ENCODE assay signal across 20 cellular contexts in the genomic region with DNA sequence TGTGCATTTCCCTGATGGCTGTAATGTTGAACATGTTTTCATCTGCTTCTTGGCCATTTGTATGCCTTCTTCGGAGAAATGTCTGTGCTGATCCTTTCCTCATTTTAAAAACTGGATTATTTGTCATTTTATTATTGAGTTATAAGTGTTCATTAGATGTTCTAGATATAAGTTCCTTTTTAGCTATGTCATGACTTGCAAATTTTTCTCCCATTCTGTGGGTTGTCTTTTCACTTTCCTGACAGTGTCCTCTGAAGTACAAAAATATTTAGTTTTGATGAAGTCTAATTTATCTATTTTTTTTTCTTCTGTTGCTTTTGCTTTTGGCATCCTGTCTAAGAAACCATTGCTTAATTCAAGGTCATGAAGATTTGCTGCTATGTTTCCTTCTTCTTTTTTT. TPM values are rescaled to one million over a fixed set of nuclear protein-coding genes. Genes with fewer than 3 reads are reported as not detected.
DNase-seq lines count a peak whose midpoint lies in the region; ATAC-seq, FAIRE-seq and TF ChIP-seq lines count a peak whose summit lies in the region.
"Had no signal": no experiment of that assay in that cellular context is flagged by ENCODE, and none has a peak within 500 bp of the region (broad histone marks: within the 10 kb centered on the region; RNA-seq: fewer than 3 reads in every experiment).

No MANE protein-coding gene starts in this region.

- TF ChIP-seq RAD21 in HepG2 (CRISPR knock-in tag; IDR thresholded peaks at IDR 0.05) (no peak), K562 (CRISPR knock-in tag; conservative IDR thresholded peaks at IDR 0.05 in 1 of 2, IDR thresholded peaks at IDR 0.05 in 1 of 2) (no peak)

- no peak for TF ChIP-seq EP300 in HepG2 (IDR thresholded peaks at IDR 0.05; ENCODE audit: low read depth in 2 of 2, low read length in 2 of 2)
- TF ChIP-seq EP300 in HepG2 (CRISPR knock-in tag; IDR thresholded peaks at IDR 0.05; ENCODE audit: borderline replicate concordance) = no peak
- TF ChIP-seq EP300 in K562 (IDR thresholded peaks at IDR 0.05; ENCODE audit: low read length) = no peak

- H3K79me2 ChIP-seq in HepG2 (ENCODE audit: insufficient read depth, low read length) (no peaks in the 10 kb centered on the region), K562 (ENCODE audit: control insufficient read depth, insufficient read depth, low read length) (no peaks in the 10 kb centered on the region)

- TF ChIP-seq CTCF in HepG2 (CRISPR knock-in tag; IDR thresholded peaks at IDR 0.05) (no peak), right lobe of liver (IDR thresholded peaks at IDR 0.05) (no peak), HL-60 (IDR thresholded peaks at IDR 0.05; ENCODE audit: insufficient read depth, low read length) (no peak), K562 (IDR thresholded peaks at IDR 0.05 in 2 of 3, conservative IDR thresholded peaks at IDR 0.05 in 1 of 3; ENCODE audit: insufficient read depth in 2 of 3, low read depth in 1 of 3, low read length in 3 of 3) (no peak)

- DNase-seq in HepG2 (ENCODE audit: low spot score) (no peak), right lobe of liver (no peak), HL-60 (ENCODE audit: low read depth in 1 of 2, low spot score in 1 of 2) (no peak), K562 (ENCODE audit: extremely low read depth in 1 of 4, low spot score in 3 of 4) (no peak), substantia nigra (lab: John Stamatoyannopoulos, UW) (no peak), anterior cingulate cortex (lab: John Stamatoyannopoulos, UW) (no peak)
- DNase-seq: ACHN; CD4-positive, CD25-positive, alpha-beta regulatory T cell; CD8-positive, alpha-beta memory T cell; COR-L47; DMS 273 treated with DMSO at 0.1 percent for 48 hours; DMS53; DND-41; EL; GM23248; KG1 had no signal

- in situ Hi-C loops in HepG2 (cut with HindIII; ENCODE audit: extremely low pct_ligation_motif_present, low pct_unique_long_range_greater_than_20kb) = no loop called here
- in situ Hi-C loops in K562 (cut with MboI) = no loop called here

- WGBS in HepG2 (ENCODE audit: low lambda C conversion rate) = 4% methylated on average over 1 of the region's 1 CpG
- WGBS in right lobe of liver (ENCODE audit: insufficient coverage, low coverage, low lambda C conversion rate, missing lambda C conversion rate) = 91% methylated on average over 1 of the region's 1 CpG
- WGBS in K562 (ENCODE audit: insufficient coverage, low coverage, missing lambda C conversion rate) = 7% methylated on average over 1 of the region's 1 CpG

- ATAC-seq in HepG2 = no peak
- ATAC-seq in right lobe of liver = no peak
- no peak for ATAC-seq in K562
- no peak for ATAC-seq in esophagus mucosa

- H3K9ac ChIP-seq in HepG2 (ENCODE audit: insufficient read depth, low read depth, low read length) (no peak overlapping the region), K562 (ENCODE audit: insufficient read depth in 1 of 2, low read depth in 2 of 2, low read length in 2 of 2) (no peak overlapping the region)
- H3K9ac ChIP-seq: BLaER1 treated with 17β-estradiol and CSF1 and Interleukin-3, amounts not matched to agents 10 nM and 100 nM; GM23248 had no signal

- H2AFZ ChIP-seq in HepG2 (ENCODE audit: low read length) (no peak overlapping the region), K562 (ENCODE audit: low read depth, low read length) (no peak overlapping the region)
- H2AFZ ChIP-seq: GM23248 had no signal

- no peak for FAIRE-seq in HepG2 (lab: Jason Lieb, UNC)
- FAIRE-seq in K562 (lab: Jason Lieb, UNC) = no peak
- FAIRE-seq: GM12891 had no signal

- intact Hi-C loops in HepG2 (cut with micrococcal nuclease; ENCODE audit: unreplicated experiment) = no loop called here
- intact Hi-C loops in right lobe of liver (cut with DNase I) = no loop called here
- intact Hi-C loops in K562 (cut with micrococcal nuclease) = no loop called here

- no peaks in the 10 kb centered on the region for H4K20me1 ChIP-seq in HepG2 (ENCODE audit: insufficient read depth, low read length)
- H4K20me1 ChIP-seq in K562 (replicated peaks; ENCODE audit: control insufficient read depth, insufficient read depth, low read length) = no peaks in the 10 kb centered on the region; the same call in 1 of the 2 replicates

- H3K4me2 ChIP-seq in HepG2 (ENCODE audit: low read depth, low read length) = no peak overlapping the region
- H3K4me2 ChIP-seq in K562 (ENCODE audit: insufficient read depth, low read length) = no peak overlapping the region

- no peaks in the 10 kb centered on the region for H3K36me3 ChIP-seq in HepG2 (replicated peaks in 1 of 2; ENCODE audit: control insufficient read depth in 1 of 2, insufficient read depth in 2 of 2, low read length in 2 of 2)
- H3K36me3 ChIP-seq in right lobe of liver = no peaks in the 10 kb centered on the region
- H3K36me3 ChIP-seq in K562 (ENCODE audit: control insufficient read depth, insufficient read depth, low read length) = no peaks in the 10 kb centered on the region
- H3K36me3 ChIP-seq: BLaER1 treated with 17β-estradiol and CSF1 and Interleukin-3, amounts not matched to agents 10 nM and 100 nM; HAP-1 had no signal

- CTCF ChIA-PET in HepG2 (lab: Yijun Ruan, JAX; ENCODE audit: low intra/inter-chr PET ratio, low total read pairs) = no interaction called here
- CTCF ChIA-PET in K562 (lab: Yijun Ruan, JAX; ENCODE audit: low intra/inter-chr PET ratio) = no interaction called here

- POLR2A ChIA-PET in HepG2 (lab: Yijun Ruan, JAX) = no interaction called here
- POLR2A ChIA-PET in K562 (lab: Yijun Ruan, JAX) = no interaction called here

- no peaks in the 10 kb centered on the region for H3K9me1 ChIP-seq in K562 (ENCODE audit: control insufficient read depth, insufficient read depth, low read length)

- TF ChIP-seq POLR2A in HepG2 (IDR thresholded peaks at IDR 0.05; ENCODE audit: insufficient read depth in 1 of 2, low read depth in 2 of 2, low read length in 2 of 2) (no peak), right lobe of liver (IDR thresholded peaks at IDR 0.05) (no peak), K562 (conservative IDR thresholded peaks at IDR 0.05) (no peak)

- H3K4me3 ChIP-seq in HepG2 (replicated peaks in 1 of 3; ENCODE audit: insufficient read depth in 1 of 3, low read depth in 2 of 3, low read length in 3 of 3) (no peak overlapping the region), right lobe of liver (no peak overlapping the region), HL-60 (replicated peaks; ENCODE audit: insufficient read depth, low read length) (no peak overlapping the region), K562 (no peak overlapping the region)
- H3K4me3 ChIP-seq: BLaER1 treated with 17β-estradiol and CSF1 and Interleukin-3, amounts not matched to agents 10 nM and 100 nM; GM23248; HAP-1 had no signal

- no TSS peak for BruUV-seq in HepG2 (replicated peaks; lab: Mats Ljungman, UMichigan)
- BruUV-seq in K562 (replicated peaks; lab: Mats Ljungman, UMichigan) = no TSS peak

- peaks cover 8 to 61% of the 10 kb centered on the region in 2 experiments for H3K27me3 ChIP-seq in HepG2 (ENCODE audit: control insufficient read depth in 1 of 2, insufficient read depth in 2 of 2, low read length in 2 of 2)
- no peaks in the 10 kb centered on the region for H3K27me3 ChIP-seq in right lobe of liver
- no peaks in the 10 kb centered on the region for H3K27me3 ChIP-seq in HL-60 (ENCODE audit: insufficient read depth, poor library complexity, severe bottlenecking)
- H3K27me3 ChIP-seq in K562 (ENCODE audit: control insufficient read depth in 2 of 2, insufficient read depth in 2 of 2, low read length in 2 of 2) = peaks cover 29 to 65% of the 10 kb centered on the region in 2 experiments
- H3K27me3 ChIP-seq: BLaER1 treated with 17β-estradiol and CSF1 and Interleukin-3, amounts not matched to agents 10 nM and 100 nM had no signal

- H3K27ac ChIP-seq in HepG2 (ENCODE audit: extremely low read length, insufficient read depth, low read length) (no peak overlapping the region), right lobe of liver (no peak overlapping the region), HL-60 (replicated peaks) (0 out of 2 replicates have a peak overlapping the region, but pooled peaks have one; percentile 19), K562 (ENCODE audit: extremely low read depth, low read depth, low read length) (no peak overlapping the region), substantia nigra (ENCODE audit: low read depth, low read length, poor library complexity, severe bottlenecking) (no peak overlapping the region)
- H3K27ac ChIP-seq: GM23248 had no signal

- H3K9me3 ChIP-seq in HepG2 (ENCODE audit: low read length) = no peaks in the 10 kb centered on the region
- H3K9me3 ChIP-seq in right lobe of liver = no peaks in the 10 kb centered on the region
- no peaks in the 10 kb centered on the region for H3K9me3 ChIP-seq in K562 (replicated peaks; ENCODE audit: control insufficient read depth, insufficient read depth, low read depth, low read length)
- H3K9me3 ChIP-seq: BLaER1 treated with 17β-estradiol and CSF1 and Interleukin-3, amounts not matched to agents 10 nM and 100 nM; HAP-1 had no signal

- no peaks in the 10 kb centered on the region for H3K4me1 ChIP-seq in HepG2 (ENCODE audit: insufficient read depth, low read length)
- no peaks in the 10 kb centered on the region for H3K4me1 ChIP-seq in right lobe of liver
- no peaks in the 10 kb centered on the region for H3K4me1 ChIP-seq in K562 (replicated peaks in 1 of 2; ENCODE audit: control insufficient read depth in 2 of 2, insufficient read depth in 2 of 2, low read length in 2 of 2)
- H3K4me1 ChIP-seq: HAP-1 had no signal

RNA-seq across cellular contexts. Expression of gene NTNG2, which starts 58.2 kb away (rescaled TPM):
- total RNA-seq in HepG2 (2016; rRNA removed; fragmentation: Illumina TruSeq; extraction: Trizol) (0.02 TPM in 1 of 2 replicates, not detected in the other), right lobe of liver (1 to 10 TPM in 1 of 6 experiments, under 1 TPM in 5; 0.12 to 1.6 (median 0.24) TPM), K562 (2014; rRNA removed) (not detected in 2 replicates), K562 (2014; rRNA removed; fragmentation: Illumina TruSeq; extraction: Trizol) (not detected in 2 replicates), K562 (2015; rRNA removed; fragmentation: Illumina TruSeq; extraction: Trizol) (not detected in 2 replicates), K562 (2021) (0.09 and 0.42 TPM in 2 replicates), esophagus mucosa (0.24 TPM)
- not detected in 2 replicates for total RNA-seq in HepG2 (2016; cell fraction: cytosol; rRNA removed; fragmentation: Illumina TruSeq; extraction: Trizol; ENCODE audit: low read depth)
- not detected in 2 replicates for total RNA-seq in HepG2 (2016; cell fraction: insoluble cytoplasmic fraction; rRNA removed; fragmentation: Illumina TruSeq; extraction: Trizol)
- total RNA-seq in HepG2 (2016; cell fraction: membrane; rRNA removed; fragmentation: Illumina TruSeq; extraction: Trizol) = not detected in 2 replicates
- not detected in 2 replicates for total RNA-seq in HepG2 (2016; cell fraction: nucleus; rRNA removed; fragmentation: Illumina TruSeq; extraction: Trizol)
- polyA plus RNA-seq in HepG2 (2011; rRNA removed) (0.36 TPM in 1 of 2 replicates, not detected in the other), K562 (2011; rRNA removed) (0.11 TPM in 1 of 2 replicates, not detected in the other), K562 (2014; fragmentation: Illumina TruSeq; extraction: Trizol) (not detected in 2 replicates), K562 (2014; fragmentation: Nextera tagmentation; extraction: Ambion mirVana) (not detected), K562 (2014; rRNA removed) (0.01 TPM in 1 of 2 replicates, not detected in the other)
- polyA plus RNA-seq in HepG2 (2011; cell fraction: cytosol; rRNA removed) = 0.01 and 0.34 TPM in 2 replicates
- 0.96 and 1.5 TPM in 2 replicates for polyA plus RNA-seq in HepG2 (2011; cell fraction: nucleus; rRNA removed)
- not detected in 2 replicates for polyA plus RNA-seq in HepG2 (2012)
- polyA plus RNA-seq in HepG2 (2016; cell fraction: cytosol; fragmentation: Illumina TruSeq; extraction: Trizol; ENCODE audit: low read depth) = not detected in 2 replicates
- not detected in 2 replicates for polyA plus RNA-seq in HepG2 (2016; cell fraction: insoluble cytoplasmic fraction; fragmentation: Illumina TruSeq; extraction: Trizol; ENCODE audit: low read depth)
- polyA plus RNA-seq in HepG2 (2016; cell fraction: membrane; fragmentation: Illumina TruSeq; extraction: Trizol; ENCODE audit: low read depth) = 0.27 TPM in 1 of 2 replicates, not detected in the other
- not detected in 2 replicates for polyA plus RNA-seq in HepG2 (2016; cell fraction: nucleus; fragmentation: Illumina TruSeq; extraction: Trizol; ENCODE audit: insufficient read depth, low read depth)
- 0.02 and 0.05 TPM in 2 replicates for polyA minus RNA-seq in HepG2 (2011; rRNA and poly(A)+ RNA removed; ENCODE audit: low replicate concordance)
- polyA minus RNA-seq in HepG2 (2011; cell fraction: cytosol; rRNA and poly(A)+ RNA removed) = not detected in 2 replicates
- not detected in 2 replicates for polyA minus RNA-seq in HepG2 (2011; cell fraction: nucleus; rRNA and poly(A)+ RNA removed)
- total RNA-seq in K562 (2011; cell fraction: chromatin; rRNA removed; ENCODE audit: low replicate concordance) = 0.65 TPM in 1 of 2 replicates, not detected in the other
- total RNA-seq in K562 (2011; cell fraction: nucleolus; rRNA removed) = 0.13 and 0.67 TPM in 2 replicates
- 0.07 and 2.3 TPM in 2 replicates for total RNA-seq in K562 (2011; cell fraction: nucleoplasm; rRNA removed)
- polyA plus RNA-seq in K562 (2011; cell fraction: cytosol; rRNA removed) = 0.19 and 2.2 TPM in 2 replicates
- polyA plus RNA-seq in K562 (2011; cell fraction: nucleus; rRNA removed) = 0.03 and 0.30 TPM in 2 replicates
- polyA plus RNA-seq in K562 (2012) = 0.11 and 0.25 TPM in 2 replicates
- polyA minus RNA-seq in K562 (2011; rRNA and poly(A)+ RNA removed) = not detected in 2 replicates
- polyA minus RNA-seq in K562 (2011; cell fraction: cytosol; rRNA and poly(A)+ RNA removed) = not detected in 2 replicates
- polyA minus RNA-seq in K562 (2011; cell fraction: nucleus; rRNA and poly(A)+ RNA removed) = 0.40 TPM in 1 of 2 replicates, not detected in the other

Comparison
In these comparisons a context has a peak if more than half of its experiments do, and no peak if none do; other contexts are left out.
1. Of the 241 proteins assayed by ChIP-seq in both HepG2 and K562: peak only in HepG2: none; only in K562: MAFG and NFE2L1; in both: none; in neither: 239.